1 cellular context compared by ENCODE assay signal in genomic region chr17:70128727-70129238, GRCh38.
A peak's percentile ranks its signal among the peaks of the same experiment; 100 is the strongest.
TF ChIP-seq lines count a peak whose summit lies in the region.

No MANE protein-coding gene starts in this region.

TF ChIP-seq in K562, 482 proteins besides CTCF, POLR2A, EP300 and RAD21 (continued from another document and continues in another):
- no peak for TF ChIP-seq ELK3 (CRISPR knock-in tag; IDR thresholded peaks at IDR 0.05)
- TF ChIP-seq ZNF77 (CRISPR knock-in tag; IDR thresholded peaks at IDR 0.05) = no peak
- no peak for TF ChIP-seq MLX (CRISPR knock-in tag; conservative IDR thresholded peaks at IDR 0.05)
- no peak for TF ChIP-seq ZNF507 (tag; conservative IDR thresholded peaks at IDR 0.05)
- TF ChIP-seq ZNF174 (CRISPR knock-in tag; IDR thresholded peaks at IDR 0.05) = no peak
- no peak for TF ChIP-seq SIRT6 (IDR thresholded peaks at IDR 0.05; ENCODE audit: low read depth, low read length)
- TF ChIP-seq TFAM (CRISPR knock-in tag; conservative IDR thresholded peaks at IDR 0.05) = no peak
- TF ChIP-seq TAL1 (IDR thresholded peaks at IDR 0.05) = no peak
- no peak for TF ChIP-seq FOXK1 (CRISPR knock-in tag; IDR thresholded peaks at IDR 0.05; ENCODE audit: borderline replicate concordance)
- no peak for TF ChIP-seq CHD4 (IDR thresholded peaks at IDR 0.05; ENCODE audit: insufficient read depth, insufficient replicate concordance, low read depth, low read length, poor library complexity, severe bottlenecking)
- TF ChIP-seq MED1 (CRISPR knock-in tag; IDR thresholded peaks at IDR 0.05; ENCODE audit: borderline replicate concordance) = no peak
- 0 out of 2 replicates have a peak, but pooled peaks have one; percentile 38 for TF ChIP-seq MBD2 (IDR thresholded peaks at IDR 0.05; ENCODE audit: borderline replicate concordance, low read depth)
- TF ChIP-seq MLLT1 (IDR thresholded peaks at IDR 0.05) = peak in 1 of 2 experiments; percentile 51; a peak in 1 of 4 replicates
- TF ChIP-seq E4F1 (CRISPR knock-in tag; IDR thresholded peaks at IDR 0.05; ENCODE audit: borderline replicate concordance) = no peak
- no peak for TF ChIP-seq ZNF133 (CRISPR knock-in tag; IDR thresholded peaks at IDR 0.05)
- no peak for TF ChIP-seq THRA (IDR thresholded peaks at IDR 0.05)
- TF ChIP-seq BACH1 (tag; IDR thresholded peaks at IDR 0.05) = no peak
- TF ChIP-seq MTA2 (IDR thresholded peaks at IDR 0.05; ENCODE audit: low read depth) = no peak
- TF ChIP-seq MXI1 (IDR thresholded peaks at IDR 0.05; ENCODE audit: low read depth, low read length) = no peak
- TF ChIP-seq KAT8 (IDR thresholded peaks at IDR 0.05; ENCODE audit: low read depth) = no peak
- TF ChIP-seq ZNF586 (CRISPR knock-in tag; conservative IDR thresholded peaks at IDR 0.05) = no peak
- TF ChIP-seq MAX (CRISPR knock-in tag; IDR thresholded peaks at IDR 0.05) = 0 out of 2 replicates have a peak, but pooled peaks have one; percentile 22
- peak; percentile 80 for TF ChIP-seq ELF2 (CRISPR knock-in tag; IDR thresholded peaks at IDR 0.05)
- TF ChIP-seq YBX1 (IDR thresholded peaks at IDR 0.05) = no peak
- TF ChIP-seq AFF4 (CRISPR knock-in tag; IDR thresholded peaks at IDR 0.05) = peak; percentile 86; the same call in 1 of the 2 replicates
- no peak for TF ChIP-seq HIVEP1 (CRISPR knock-in tag; IDR thresholded peaks at IDR 0.05)
- no peak for TF ChIP-seq ZFP36 (IDR thresholded peaks at IDR 0.05; ENCODE audit: low read depth, low read length, partially characterized antibody)
- no peak for TF ChIP-seq BRF1 (IDR thresholded peaks at IDR 0.05; ENCODE audit: borderline replicate concordance, extremely low read depth, insufficient read length)
- TF ChIP-seq PRDM10 (IDR thresholded peaks at IDR 0.05; ENCODE audit: partially characterized antibody) = no peak
- no peak for TF ChIP-seq ZNF140 (CRISPR knock-in tag; IDR thresholded peaks at IDR 0.05)
- TF ChIP-seq ETV6 (IDR thresholded peaks at IDR 0.05; ENCODE audit: borderline replicate concordance in 1 of 2, low read depth in 2 of 2, low read length in 1 of 2) = no peak; a peak in 1 of 4 replicates
- TF ChIP-seq ETV6 (CRISPR knock-in tag; IDR thresholded peaks at IDR 0.05; ENCODE audit: borderline replicate concordance) = no peak
- TF ChIP-seq MYC (IDR thresholded peaks at IDR 0.05; ENCODE audit: low read depth, low read length) = peak; percentile 55
- no peak for TF ChIP-seq MYC (CRISPR knock-in tag; IDR thresholded peaks at IDR 0.05; ENCODE audit: borderline replicate concordance, low read depth)
- TF ChIP-seq ZNF282 (CRISPR knock-in tag; IDR thresholded peaks at IDR 0.05) = no peak
- TF ChIP-seq TCF15 (CRISPR knock-in tag; IDR thresholded peaks at IDR 0.05) = no peak
- no peak for TF ChIP-seq ZBTB26 (CRISPR knock-in tag; IDR thresholded peaks at IDR 0.05)
- TF ChIP-seq ZFP91 (CRISPR knock-in tag; IDR thresholded peaks at IDR 0.05) = no peak
- TF ChIP-seq DMBX1 (CRISPR knock-in tag; IDR thresholded peaks at IDR 0.05; ENCODE audit: borderline replicate concordance) = no peak
- TF ChIP-seq BHLHE40 (IDR thresholded peaks at IDR 0.05; ENCODE audit: low read length) = no peak
- TF ChIP-seq ZNF395 (CRISPR knock-in tag; IDR thresholded peaks at IDR 0.05) = peak; percentile 66; the same call in 1 of the 2 replicates
